ENCODE assay signal across 34 cellular contexts in genomic region chr1:217032715-217033367, GRCh38.
"Had no signal": no experiment of that assay in that cellular context is flagged by ENCODE, and none has a peak within 500 bp of the region (broad histone marks: within the 10 kb centered on the region; RNA-seq: fewer than 3 reads in every experiment).

No MANE protein-coding gene starts in this region.

- H3K27ac ChIP-seq: adrenal gland, Peyer's patch, WERI-Rb-1 had no signal

- ATAC-seq: activated CD8-positive, alpha-beta T cell treated with anti-CD3 and anti-CD28 coated beads for 36 hours; activated T-cell treated with anti-CD3 and anti-CD28 coated beads, Interleukin-2, amount 50 U/mL, for 72 hours; activated T-helper 17 cell treated with anti-CD3 and anti-CD28 coated beads, Interleukin-2, amount 50 U/mL, for 72 hours; PC-3 had no signal

- H3K27me3 Mint-ChIP-seq: activated CD8-positive, alpha-beta T cell treated with anti-CD3 and anti-CD28 coated beads for 36 hours; activated naive CD4-positive, alpha-beta T cell treated with anti-CD3 and anti-CD28 coated beads, Interleukin-2, amount 50 U/mL, for 24 hours; activated naive CD8-positive, alpha-beta T cell treated with anti-CD3 and anti-CD28 coated beads, Interleukin-2, amount 10 ng/mL, durations not matched to agents 7 days and 5 days; activated T-helper 17 cell treated with anti-CD3 and anti-CD28 coated beads, Interleukin-2, amount 50 U/mL, for 72 hours had no signal

- H3K4me3 Mint-ChIP-seq: activated CD8-positive, alpha-beta T cell treated with anti-CD3 and anti-CD28 coated beads for 36 hours; activated naive CD4-positive, alpha-beta T cell treated with anti-CD3 and anti-CD28 coated beads, Interleukin-2, amount 50 U/mL, for 24 hours; activated naive CD8-positive, alpha-beta T cell treated with anti-CD3 and anti-CD28 coated beads, Interleukin-2, amount 10 ng/mL, durations not matched to agents 7 days and 5 days; activated T-cell treated with anti-CD3 and anti-CD28 coated beads, Interleukin-2, amount 50 U/mL, for 72 hours; activated T-helper 17 cell treated with anti-CD3 and anti-CD28 coated beads, Interleukin-2, amount 50 U/mL, for 72 hours; brain had no signal

- H3K36me3 ChIP-seq: adrenal gland, MG63, Peyer's patch, WERI-Rb-1 had no signal

- H3K4me1 Mint-ChIP-seq: activated naive CD4-positive, alpha-beta T cell treated with anti-CD3 and anti-CD28 coated beads, Interleukin-2, amount 50 U/mL, for 24 hours; activated naive CD8-positive, alpha-beta T cell treated with anti-CD3 and anti-CD28 coated beads, Interleukin-2, amount 10 ng/mL, durations not matched to agents 7 days and 5 days; activated T-helper 17 cell treated with anti-CD3 and anti-CD28 coated beads, Interleukin-2, amount 50 U/mL, for 72 hours had no signal

- H3K27ac Mint-ChIP-seq: activated CD8-positive, alpha-beta T cell treated with anti-CD3 and anti-CD28 coated beads for 36 hours; activated naive CD4-positive, alpha-beta T cell treated with anti-CD3 and anti-CD28 coated beads, Interleukin-2, amount 50 U/mL, for 24 hours; activated naive CD8-positive, alpha-beta T cell treated with anti-CD3 and anti-CD28 coated beads, Interleukin-2, amount 10 ng/mL, durations not matched to agents 7 days and 5 days; activated T-cell treated with anti-CD3 and anti-CD28 coated beads, Interleukin-2, amount 50 U/mL, for 72 hours; activated T-helper 17 cell treated with anti-CD3 and anti-CD28 coated beads, Interleukin-2, amount 50 U/mL, for 72 hours; brain had no signal

- H3K4me3 ChIP-seq: adrenal gland, MG63, Peyer's patch had no signal

- H3K9me3 ChIP-seq: adrenal gland, MG63, Peyer's patch had no signal

- H3K4me1 ChIP-seq: Peyer's patch had no signal

- H3K36me3 Mint-ChIP-seq: activated naive CD4-positive, alpha-beta T cell treated with anti-CD3 and anti-CD28 coated beads, Interleukin-2, amount 50 U/mL, for 24 hours; activated naive CD8-positive, alpha-beta T cell treated with anti-CD3 and anti-CD28 coated beads, Interleukin-2, amount 10 ng/mL, durations not matched to agents 7 days and 5 days had no signal

- H3K27me3 ChIP-seq: adrenal gland, MG63, Peyer's patch had no signal

- DNase-seq: activated CD4-positive, alpha-beta T cell treated with anti-CD3 and anti-CD28 coated beads for 1 hour; activated CD4-positive, alpha-beta T cell treated with anti-CD3 and anti-CD28 coated beads for 48 hours; activated CD4-positive, alpha-beta T cell treated with anti-CD3 and anti-CD28 coated beads, Interleukin-2, amount 50 U/mL, for 4 hours; activated CD4-positive, CD25-positive, alpha-beta regulatory T cell; activated CD8-positive, alpha-beta T cell treated with anti-CD3 and anti-CD28 coated beads for 36 hours; activated effector memory CD4-positive, alpha-beta T cell treated with anti-CD3 and anti-CD28 coated beads, Interleukin-2, amount 50 U/mL, for 16 hours; activated naive CD4-positive, alpha-beta T cell; activated naive CD8-positive, alpha-beta T cell treated with anti-CD3 and anti-CD28 coated beads, Interleukin-2, amount 10 ng/mL, durations not matched to agents 7 days and 5 days; activated T-cell treated with anti-CD3 and anti-CD28 coated beads, Interleukin-2, amount 50 U/mL, for 1 hour; activated T-cell treated with anti-CD3 and anti-CD28 coated beads, Interleukin-2, amount 50 U/mL, for 72 hours; adrenal gland; central memory CD4-positive, alpha-beta T cell; Kasumi-1; KG1; MG63; NCI-H1048; NCI-H1105 treated with DMSO at 0.1 percent for 48 hours; NCI-H1436; NCI-H1694; NCI-H1930; NCI-H2081 treated with DMSO at 0.1 percent for 48 hours; NCI-H226; NCI-H446 treated with DMSO at 0.1 percent for 48 hours; NCI-H524; NCI-H69; NK-92 treated with Interleukin-12 subunit alpha and Interleukin-12 subunit beta, amount 100 ng/mL, for 24 hours; PC-3; Peyer's patch; RPMI8226; T1000; WERI-Rb-1 had no signal
